In the genomic region with DNA sequence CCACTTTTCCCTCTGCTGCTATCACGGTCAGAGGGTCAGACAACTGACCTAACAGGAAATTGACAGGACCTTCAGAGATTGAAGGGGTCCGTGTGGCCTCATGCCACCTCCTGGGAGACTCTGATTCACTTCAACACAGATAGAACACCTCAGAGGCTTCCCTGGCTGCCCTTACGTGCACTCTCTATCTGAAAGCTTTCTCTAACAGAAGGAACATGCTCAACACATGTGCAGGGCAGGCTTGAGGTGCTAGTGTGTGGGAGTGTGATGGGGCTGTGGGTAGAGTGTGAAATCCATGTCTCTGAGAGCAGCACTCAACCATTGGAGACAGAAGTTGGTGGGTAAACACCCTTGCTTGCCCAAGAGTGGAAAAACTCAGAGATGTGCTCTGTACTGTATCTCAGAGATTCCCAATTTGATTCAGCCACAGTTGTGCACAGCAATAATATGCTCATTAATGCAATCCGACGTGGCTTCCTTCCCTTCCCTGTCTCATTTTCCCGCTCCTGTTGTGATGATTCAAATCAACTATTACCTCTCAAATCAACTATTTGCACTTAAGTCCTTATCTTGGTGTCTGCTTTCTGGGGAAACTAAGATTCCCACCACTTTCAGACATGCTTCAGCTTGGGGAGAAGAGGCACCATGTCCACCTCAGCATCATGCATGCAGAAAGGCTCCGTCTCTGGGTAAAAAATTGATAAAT, we compare ENCODE assay signal across 1 cellular context.
TF ChIP-seq lines count a peak whose summit lies in the region.

No MANE protein-coding gene starts in this region.

TF ChIP-seq in GM12878, 131 proteins besides CTCF, POLR2A, EP300 and RAD21 (continued from another document):
- TF ChIP-seq, protein P1, sequence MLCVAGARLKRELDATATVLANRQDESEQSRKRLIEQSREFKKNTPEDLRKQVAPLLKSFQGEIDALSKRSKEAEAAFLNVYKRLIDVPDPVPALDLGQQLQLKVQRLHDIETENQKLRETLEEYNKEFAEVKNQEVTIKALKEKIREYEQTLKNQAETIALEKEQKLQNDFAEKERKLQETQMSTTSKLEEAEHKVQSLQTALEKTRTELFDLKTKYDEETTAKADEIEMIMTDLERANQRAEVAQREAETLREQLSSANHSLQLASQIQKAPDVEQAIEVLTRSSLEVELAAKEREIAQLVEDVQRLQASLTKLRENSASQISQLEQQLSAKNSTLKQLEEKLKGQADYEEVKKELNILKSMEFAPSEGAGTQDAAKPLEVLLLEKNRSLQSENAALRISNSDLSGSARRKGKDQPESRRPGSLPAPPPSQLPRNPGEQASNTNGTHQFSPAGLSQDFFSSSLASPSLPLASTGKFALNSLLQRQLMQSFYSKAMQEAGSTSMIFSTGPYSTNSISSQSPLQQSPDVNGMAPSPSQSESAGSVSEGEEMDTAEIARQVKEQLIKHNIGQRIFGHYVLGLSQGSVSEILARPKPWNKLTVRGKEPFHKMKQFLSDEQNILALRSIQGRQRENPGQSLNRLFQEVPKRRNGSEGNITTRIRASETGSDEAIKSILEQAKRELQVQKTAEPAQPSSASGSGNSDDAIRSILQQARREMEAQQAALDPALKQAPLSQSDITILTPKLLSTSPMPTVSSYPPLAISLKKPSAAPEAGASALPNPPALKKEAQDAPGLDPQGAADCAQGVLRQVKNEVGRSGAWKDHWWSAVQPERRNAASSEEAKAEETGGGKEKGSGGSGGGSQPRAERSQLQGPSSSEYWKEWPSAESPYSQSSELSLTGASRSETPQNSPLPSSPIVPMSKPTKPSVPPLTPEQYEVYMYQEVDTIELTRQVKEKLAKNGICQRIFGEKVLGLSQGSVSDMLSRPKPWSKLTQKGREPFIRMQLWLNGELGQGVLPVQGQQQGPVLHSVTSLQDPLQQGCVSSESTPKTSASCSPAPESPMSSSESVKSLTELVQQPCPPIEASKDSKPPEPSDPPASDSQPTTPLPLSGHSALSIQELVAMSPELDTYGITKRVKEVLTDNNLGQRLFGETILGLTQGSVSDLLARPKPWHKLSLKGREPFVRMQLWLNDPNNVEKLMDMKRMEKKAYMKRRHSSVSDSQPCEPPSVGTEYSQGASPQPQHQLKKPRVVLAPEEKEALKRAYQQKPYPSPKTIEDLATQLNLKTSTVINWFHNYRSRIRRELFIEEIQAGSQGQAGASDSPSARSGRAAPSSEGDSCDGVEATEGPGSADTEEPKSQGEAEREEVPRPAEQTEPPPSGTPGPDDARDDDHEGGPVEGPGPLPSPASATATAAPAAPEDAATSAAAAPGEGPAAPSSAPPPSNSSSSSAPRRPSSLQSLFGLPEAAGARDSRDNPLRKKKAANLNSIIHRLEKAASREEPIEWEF (IDR thresholded peaks at IDR 0.05; ENCODE audit: insufficient replicate concordance, low read depth, low read length) = no peak
- TF ChIP-seq, protein P2, sequence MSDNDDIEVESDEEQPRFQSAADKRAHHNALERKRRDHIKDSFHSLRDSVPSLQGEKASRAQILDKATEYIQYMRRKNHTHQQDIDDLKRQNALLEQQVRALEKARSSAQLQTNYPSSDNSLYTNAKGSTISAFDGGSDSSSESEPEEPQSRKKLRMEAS (IDR thresholded peaks at IDR 0.05; ENCODE audit: low read depth, low read length) = no peak
- TF ChIP-seq BMI1 (IDR thresholded peaks at IDR 0.05; ENCODE audit: borderline replicate concordance) = no peak
- no peak for TF ChIP-seq CREB1 (IDR thresholded peaks at IDR 0.05; ENCODE audit: low read depth)
- TF ChIP-seq, protein P3, sequence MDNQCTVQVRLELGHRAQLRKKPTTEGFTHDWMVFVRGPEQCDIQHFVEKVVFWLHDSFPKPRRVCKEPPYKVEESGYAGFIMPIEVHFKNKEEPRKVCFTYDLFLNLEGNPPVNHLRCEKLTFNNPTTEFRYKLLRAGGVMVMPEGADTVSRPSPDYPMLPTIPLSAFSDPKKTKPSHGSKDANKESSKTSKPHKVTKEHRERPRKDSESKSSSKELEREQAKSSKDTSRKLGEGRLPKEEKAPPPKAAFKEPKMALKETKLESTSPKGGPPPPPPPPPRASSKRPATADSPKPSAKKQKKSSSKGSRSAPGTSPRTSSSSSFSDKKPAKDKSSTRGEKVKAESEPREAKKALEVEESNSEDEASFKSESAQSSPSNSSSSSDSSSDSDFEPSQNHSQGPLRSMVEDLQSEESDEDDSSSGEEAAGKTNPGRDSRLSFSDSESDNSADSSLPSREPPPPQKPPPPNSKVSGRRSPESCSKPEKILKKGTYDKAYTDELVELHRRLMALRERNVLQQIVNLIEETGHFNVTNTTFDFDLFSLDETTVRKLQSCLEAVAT (IDR thresholded peaks at IDR 0.05) = no peak
- TF ChIP-seq TBL1XR1 (IDR thresholded peaks at IDR 0.05; ENCODE audit: low read depth, low read length) = no peak
- TF ChIP-seq, protein P4, sequence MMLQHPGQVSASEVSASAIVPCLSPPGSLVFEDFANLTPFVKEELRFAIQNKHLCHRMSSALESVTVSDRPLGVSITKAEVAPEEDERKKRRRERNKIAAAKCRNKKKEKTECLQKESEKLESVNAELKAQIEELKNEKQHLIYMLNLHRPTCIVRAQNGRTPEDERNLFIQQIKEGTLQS (IDR thresholded peaks at IDR 0.05; ENCODE audit: borderline replicate concordance, extremely low read depth, low read depth, low read length) = no peak
- no peak for TF ChIP-seq CEBPB (IDR thresholded peaks at IDR 0.05; ENCODE audit: borderline replicate concordance in 1 of 2, low read depth in 2 of 2, low read length in 2 of 2)
- TF ChIP-seq, protein P5, sequence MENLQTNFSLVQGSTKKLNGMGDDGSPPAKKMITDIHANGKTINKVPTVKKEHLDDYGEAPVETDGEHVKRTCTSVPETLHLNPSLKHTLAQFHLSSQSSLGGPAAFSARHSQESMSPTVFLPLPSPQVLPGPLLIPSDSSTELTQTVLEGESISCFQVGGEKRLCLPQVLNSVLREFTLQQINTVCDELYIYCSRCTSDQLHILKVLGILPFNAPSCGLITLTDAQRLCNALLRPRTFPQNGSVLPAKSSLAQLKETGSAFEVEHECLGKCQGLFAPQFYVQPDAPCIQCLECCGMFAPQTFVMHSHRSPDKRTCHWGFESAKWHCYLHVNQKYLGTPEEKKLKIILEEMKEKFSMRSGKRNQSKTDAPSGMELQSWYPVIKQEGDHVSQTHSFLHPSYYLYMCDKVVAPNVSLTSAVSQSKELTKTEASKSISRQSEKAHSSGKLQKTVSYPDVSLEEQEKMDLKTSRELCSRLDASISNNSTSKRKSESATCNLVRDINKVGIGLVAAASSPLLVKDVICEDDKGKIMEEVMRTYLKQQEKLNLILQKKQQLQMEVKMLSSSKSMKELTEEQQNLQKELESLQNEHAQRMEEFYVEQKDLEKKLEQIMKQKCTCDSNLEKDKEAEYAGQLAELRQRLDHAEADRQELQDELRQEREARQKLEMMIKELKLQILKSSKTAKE (IDR thresholded peaks at IDR 0.05; ENCODE audit: low read depth, poor library complexity, severe bottlenecking) = no peak
- no peak for TF ChIP-seq SUPT20H (IDR thresholded peaks at IDR 0.05; ENCODE audit: borderline replicate concordance, control insufficient read depth, low read depth, low read length)
- TF ChIP-seq PML (IDR thresholded peaks at IDR 0.05; ENCODE audit: low read length) = no peak
- TF ChIP-seq, protein P6, sequence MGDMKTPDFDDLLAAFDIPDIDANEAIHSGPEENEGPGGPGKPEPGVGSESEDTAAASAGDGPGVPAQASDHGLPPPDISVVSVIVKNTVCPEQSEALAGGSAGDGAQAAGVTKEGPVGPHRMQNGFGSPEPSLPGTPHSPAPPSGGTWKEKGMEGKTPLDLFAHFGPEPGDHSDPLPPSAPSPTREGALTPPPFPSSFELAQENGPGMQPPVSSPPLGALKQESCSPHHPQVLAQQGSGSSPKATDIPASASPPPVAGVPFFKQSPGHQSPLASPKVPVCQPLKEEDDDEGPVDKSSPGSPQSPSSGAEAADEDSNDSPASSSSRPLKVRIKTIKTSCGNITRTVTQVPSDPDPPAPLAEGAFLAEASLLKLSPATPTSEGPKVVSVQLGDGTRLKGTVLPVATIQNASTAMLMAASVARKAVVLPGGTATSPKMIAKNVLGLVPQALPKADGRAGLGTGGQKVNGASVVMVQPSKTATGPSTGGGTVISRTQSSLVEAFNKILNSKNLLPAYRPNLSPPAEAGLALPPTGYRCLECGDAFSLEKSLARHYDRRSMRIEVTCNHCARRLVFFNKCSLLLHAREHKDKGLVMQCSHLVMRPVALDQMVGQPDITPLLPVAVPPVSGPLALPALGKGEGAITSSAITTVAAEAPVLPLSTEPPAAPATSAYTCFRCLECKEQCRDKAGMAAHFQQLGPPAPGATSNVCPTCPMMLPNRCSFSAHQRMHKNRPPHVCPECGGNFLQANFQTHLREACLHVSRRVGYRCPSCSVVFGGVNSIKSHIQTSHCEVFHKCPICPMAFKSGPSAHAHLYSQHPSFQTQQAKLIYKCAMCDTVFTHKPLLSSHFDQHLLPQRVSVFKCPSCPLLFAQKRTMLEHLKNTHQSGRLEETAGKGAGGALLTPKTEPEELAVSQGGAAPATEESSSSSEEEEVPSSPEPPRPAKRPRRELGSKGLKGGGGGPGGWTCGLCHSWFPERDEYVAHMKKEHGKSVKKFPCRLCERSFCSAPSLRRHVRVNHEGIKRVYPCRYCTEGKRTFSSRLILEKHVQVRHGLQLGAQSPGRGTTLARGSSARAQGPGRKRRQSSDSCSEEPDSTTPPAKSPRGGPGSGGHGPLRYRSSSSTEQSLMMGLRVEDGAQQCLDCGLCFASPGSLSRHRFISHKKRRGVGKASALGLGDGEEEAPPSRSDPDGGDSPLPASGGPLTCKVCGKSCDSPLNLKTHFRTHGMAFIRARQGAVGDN (IDR thresholded peaks at IDR 0.05) = no peak
- no peak for TF ChIP-seq ZNF24 (IDR thresholded peaks at IDR 0.05)
- TF ChIP-seq SMC3 (IDR thresholded peaks at IDR 0.05; ENCODE audit: borderline replicate concordance, low read length) = no peak
